9 cellular contexts compared by ENCODE assay signal in the genomic region with DNA sequence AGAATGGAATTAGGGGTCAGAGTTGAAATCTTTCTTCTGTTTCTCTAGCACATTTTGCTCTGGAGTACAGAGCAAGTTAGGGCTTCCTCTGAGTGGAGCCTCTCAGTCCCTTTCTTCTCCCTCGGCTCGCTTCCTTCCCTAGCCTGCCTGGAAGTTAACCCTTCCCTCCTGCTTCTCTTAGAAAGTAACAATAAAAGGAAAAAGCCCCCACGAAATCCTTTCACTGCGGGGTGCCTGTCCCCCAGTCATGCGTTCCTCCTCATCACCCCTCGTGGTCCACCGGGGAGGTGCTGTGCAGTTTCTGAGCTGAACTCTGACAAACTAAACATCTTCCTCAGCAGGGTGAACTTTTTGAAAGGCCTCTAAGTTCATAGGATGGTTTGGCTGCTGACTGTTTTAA. TPM values are rescaled to one million over a fixed set of nuclear protein-coding genes. Genes with fewer than 3 reads are reported as not detected.
DNase-seq lines count a peak whose midpoint lies in the region; ATAC-seq and FAIRE-seq lines count a peak whose summit lies in the region.
"Had no signal": no experiment of that assay in that cellular context is flagged by ENCODE, and none has a peak within 500 bp of the region (broad histone marks: within the 10 kb centered on the region; RNA-seq: fewer than 3 reads in every experiment).

No MANE protein-coding gene starts in this region.

- intact Hi-C loops in activated CD4-positive, alpha-beta T cell treated with anti-CD3 and anti-CD28 coated beads for 36 hours (cut with DNase I, micrococcal nuclease), result no loop called here
- intact Hi-C loops in activated T-helper 1 cell treated with anti-CD3 and anti-CD28 coated beads, Interleukin-12 subunit alpha, Interleukin-12 subunit beta, Interleukin-2, Interleukin-4 antibody, amounts not matched to agents 30 ng/mL and 10 ng/mL and 1 ng/mL, durations not matched to agents 14 hours and 24 hours and 36 hours (cut with micrococcal nuclease), result no loop called here

- H3K36me3 Mint-ChIP-seq in activated CD4-positive, alpha-beta T cell treated with anti-CD3 and anti-CD28 coated beads for 36 hours (ENCODE audit: low read depth), result no peaks in the 10 kb centered on the region
- H3K36me3 Mint-ChIP-seq in activated T-helper 1 cell treated with anti-CD3 and anti-CD28 coated beads, Interleukin-12 subunit alpha, Interleukin-12 subunit beta, Interleukin-2, Interleukin-4 antibody, amounts not matched to agents 30 ng/mL and 10 ng/mL and 1 ng/mL, durations not matched to agents 14 hours and 24 hours and 36 hours (ENCODE audit: low read depth), result peaks cover 7% of the 10 kb centered on the region

- H3K9ac ChIP-seq in subcutaneous abdominal adipose tissue (ENCODE audit: low read length in 5 of 5), result peak overlapping the region in 1 of 5 donors; percentile 48

- peaks cover 14 to 39% (median 34%) of the 10 kb centered on the region in 5 donors for H3K27me3 ChIP-seq in subcutaneous abdominal adipose tissue (ENCODE audit: control insufficient read depth in 5 of 5, insufficient read depth in 4 of 5, low read length in 5 of 5)

- no peak for FAIRE-seq in urothelium cell line (lab: Jason Lieb, UNC)

- no peaks in the 10 kb centered on the region for H3K9me3 ChIP-seq in subcutaneous abdominal adipose tissue (ENCODE audit: control insufficient read depth in 5 of 5, low read length in 5 of 5)

- POLR2A ChIA-PET in activated CD4-positive, alpha-beta T cell treated with anti-CD3 and anti-CD28 coated beads for 36 hours (lab: Charles Lee), result no interaction called here

- H3K36me3 ChIP-seq in subcutaneous abdominal adipose tissue (ENCODE audit: control insufficient read depth in 5 of 5, insufficient read depth in 5 of 5, low read length in 5 of 5), result no peaks in the 10 kb centered on the region

- peak overlapping the region; percentile 48 for H3K4me3 Mint-ChIP-seq in activated CD4-positive, alpha-beta T cell treated with anti-CD3 and anti-CD28 coated beads for 36 hours
- peak overlapping the region; percentile 80 for H3K4me3 Mint-ChIP-seq in activated T-helper 1 cell treated with anti-CD3 and anti-CD28 coated beads, Interleukin-12 subunit alpha, Interleukin-12 subunit beta, Interleukin-2, Interleukin-4 antibody, amounts not matched to agents 30 ng/mL and 10 ng/mL and 1 ng/mL, durations not matched to agents 14 hours and 24 hours and 36 hours

- H3K9me3 Mint-ChIP-seq in activated CD4-positive, alpha-beta T cell treated with anti-CD3 and anti-CD28 coated beads for 36 hours (ENCODE audit: low read depth), result no peaks in the 10 kb centered on the region
- no peaks in the 10 kb centered on the region for H3K9me3 Mint-ChIP-seq in activated T-helper 1 cell treated with anti-CD3 and anti-CD28 coated beads, Interleukin-12 subunit alpha, Interleukin-12 subunit beta, Interleukin-2, Interleukin-4 antibody, amounts not matched to agents 30 ng/mL and 10 ng/mL and 1 ng/mL, durations not matched to agents 14 hours and 24 hours and 36 hours

- CTCF ChIA-PET in activated CD4-positive, alpha-beta T cell treated with anti-CD3 and anti-CD28 coated beads for 36 hours (lab: Charles Lee), result interaction anchor here (1.1 kb wide), 1 partner anchor 32 kb away, joined by 3 read pairs; no protein-coding TSS in a partner anchor

- H3K27ac ChIP-seq in subcutaneous abdominal adipose tissue (ENCODE audit: low read depth, low read length), result no peak overlapping the region

- DNase-seq in activated CD4-positive, alpha-beta T cell treated with anti-CD3 and anti-CD28 coated beads for 36 hours, result peak; percentile 32
- DNase-seq in activated CD4-positive, alpha-beta T cell treated with anti-CD3 and anti-CD28 coated beads, Interleukin-2, amount 50 U/mL, for 4 hours, result no peak
- no peak for DNase-seq in activated T-helper 1 cell treated with anti-CD3 and anti-CD28 coated beads, Interleukin-12 subunit alpha, Interleukin-12 subunit beta, Interleukin-2, Interleukin-4 antibody, amounts not matched to agents 30 ng/mL and 10 ng/mL and 1 ng/mL, durations not matched to agents 14 hours and 24 hours and 36 hours (ENCODE audit: low spot score)
- peak; percentile 43 for DNase-seq in iris pigment epithelial cell (ENCODE audit: low read depth)
- DNase-seq in GF-D8 (lab: John Stamatoyannopoulos, UW), result no peak
- no peak for DNase-seq in urothelium cell line (ENCODE audit: low spot score)
- DNase-seq: effector CD8-positive, alpha-beta T cell had no signal

- no peak overlapping the region for H3K27ac Mint-ChIP-seq in activated CD4-positive, alpha-beta T cell treated with anti-CD3 and anti-CD28 coated beads for 36 hours
- H3K27ac Mint-ChIP-seq in activated T-helper 1 cell treated with anti-CD3 and anti-CD28 coated beads, Interleukin-12 subunit alpha, Interleukin-12 subunit beta, Interleukin-2, Interleukin-4 antibody, amounts not matched to agents 30 ng/mL and 10 ng/mL and 1 ng/mL, durations not matched to agents 14 hours and 24 hours and 36 hours, result peak overlapping the region; percentile 75

- peaks cover 23% of the 10 kb centered on the region for H3K4me1 Mint-ChIP-seq in activated CD4-positive, alpha-beta T cell treated with anti-CD3 and anti-CD28 coated beads for 36 hours
- peaks cover 23% of the 10 kb centered on the region for H3K4me1 Mint-ChIP-seq in activated T-helper 1 cell treated with anti-CD3 and anti-CD28 coated beads, Interleukin-12 subunit alpha, Interleukin-12 subunit beta, Interleukin-2, Interleukin-4 antibody, amounts not matched to agents 30 ng/mL and 10 ng/mL and 1 ng/mL, durations not matched to agents 14 hours and 24 hours and 36 hours (ENCODE audit: low read depth)

- peak overlapping the region in 4 of 5 donors; percentile 15 to 72 (median 70) for H3K4me3 ChIP-seq in subcutaneous abdominal adipose tissue (ENCODE audit: low read depth in 1 of 5, low read length in 5 of 5)

- peaks cover 0 to 38% (median 21%) of the 10 kb centered on the region in 5 donors for H3K4me1 ChIP-seq in subcutaneous abdominal adipose tissue (ENCODE audit: control insufficient read depth in 5 of 5, insufficient read depth in 5 of 5, low read length in 5 of 5)

- ATAC-seq in activated CD4-positive, alpha-beta T cell treated with anti-CD3 and anti-CD28 coated beads for 36 hours, result no peak
- no peak for ATAC-seq in GM19324 (IDR thresholded peaks at IDR 0.05; ENCODE audit: low FRiP score, unreplicated experiment)

- peaks cover 57% of the 10 kb centered on the region for H3K27me3 Mint-ChIP-seq in activated CD4-positive, alpha-beta T cell treated with anti-CD3 and anti-CD28 coated beads for 36 hours
- peaks cover 53% of the 10 kb centered on the region for H3K27me3 Mint-ChIP-seq in activated T-helper 1 cell treated with anti-CD3 and anti-CD28 coated beads, Interleukin-12 subunit alpha, Interleukin-12 subunit beta, Interleukin-2, Interleukin-4 antibody, amounts not matched to agents 30 ng/mL and 10 ng/mL and 1 ng/mL, durations not matched to agents 14 hours and 24 hours and 36 hours (ENCODE audit: insufficient read depth)

RNA-seq across cellular contexts. Expression of a gene that starts 2.0 kb away (rescaled TPM):
- 10 to 100 TPM in 1 of 2 experiments, 1 to 10 TPM in 1; 9.8 to 11.5 TPM for total RNA-seq in activated CD4-positive, alpha-beta T cell treated with anti-CD3 and anti-CD28 coated beads for 36 hours
- 11.1 and 12.3 TPM in 2 replicates for total RNA-seq in activated T-helper 1 cell treated with anti-CD3 and anti-CD28 coated beads, Interleukin-12 subunit alpha, Interleukin-12 subunit beta, Interleukin-2, Interleukin-4 antibody, amounts not matched to agents 30 ng/mL and 10 ng/mL and 1 ng/mL, durations not matched to agents 14 hours and 24 hours and 36 hours

Comparison
In these comparisons a context has a peak if more than half of its experiments do, and no peak if none do; other contexts are left out.
1. DNase-seq: peak in activated CD4-positive, alpha-beta T cell treated with anti-CD3 and anti-CD28 coated beads for 36 hours (single experiment) and iris pigment epithelial cell (single experiment); none in activated CD4-positive, alpha-beta T cell treated with anti-CD3 and anti-CD28 coated beads, Interleukin-2, amount 50 U/mL, for 4 hours (0 of 2), activated T-helper 1 cell treated with anti-CD3 and anti-CD28 coated beads, Interleukin-12 subunit alpha, Interleukin-12 subunit beta, Interleukin-2, Interleukin-4 antibody, amounts not matched to agents 30 ng/mL and 10 ng/mL and 1 ng/mL, durations not matched to agents 14 hours and 24 hours and 36 hours (single experiment), GF-D8 (single experiment) and urothelium cell line (single experiment).